In genomic region chr6:44251576-44252524, GRCh38 we compare ENCODE assay signal across 15 cellular contexts. TPM values are rescaled to one million over a fixed set of nuclear protein-coding genes. Genes with fewer than 3 reads are reported as not detected.
DNase-seq lines count a peak whose midpoint lies in the region; ATAC-seq and TF ChIP-seq lines count a peak whose summit lies in the region.
"Had no signal": no experiment of that assay in that cellular context is flagged by ENCODE, and none has a peak within 500 bp of the region (broad histone marks: within the 10 kb centered on the region; RNA-seq: fewer than 3 reads in every experiment).

No MANE protein-coding gene starts in this region.

- ATAC-seq in GM18505 (IDR thresholded peaks at IDR 0.05; ENCODE audit: unreplicated experiment) = no peak
- ATAC-seq in activated CD8-positive, alpha-beta T cell treated with anti-CD3 and anti-CD28 coated beads, Interleukin-2, amount 10 ng/mL, durations not matched to agents 7 days and 5 days = no peak
- ATAC-seq in naive thymus-derived CD8-positive, alpha-beta T cell = no peak
- no peak for ATAC-seq in GM19023 (IDR thresholded peaks at IDR 0.05; ENCODE audit: unreplicated experiment)
- no peak for ATAC-seq in effector memory CD8-positive, alpha-beta T cell (replicated peaks)
- ATAC-seq: esophagus mucosa, left ventricle myocardium superior had no signal

- CTCF ChIA-PET in CD4-positive, alpha-beta memory T cell (lab: Charles Lee; ENCODE audit: partially characterized antibody) = interaction anchor here (1.0 to 8.8 kb wide), 8 partner anchors 10 to 81 kb away, joined by 3 to 82 read pairs (median 4); partner anchors contain the start of genes NFKBIE and TMEM151B
- CTCF ChIA-PET in activated CD8-positive, alpha-beta T cell treated with anti-CD3 and anti-CD28 coated beads, Interleukin-2, amount 10 ng/mL, durations not matched to agents 7 days and 5 days (lab: Charles Lee) = interaction anchor here (1.0 to 5.8 kb wide), 4 partner anchors 7 to 155 kb away, joined by 3 to 75 read pairs (median 5); partner anchors contain the start of genes HSP90AB1 and SLC29A1

- H3K27me3 Mint-ChIP-seq in CD4-positive, alpha-beta memory T cell = peaks cover under 1 to 3% of the 10 kb centered on the region in 2 donors
- no peaks in the 10 kb centered on the region for H3K27me3 Mint-ChIP-seq in activated CD8-positive, alpha-beta T cell treated with anti-CD3 and anti-CD28 coated beads, Interleukin-2, amount 10 ng/mL, durations not matched to agents 7 days and 5 days (ENCODE audit: low read depth)
- peaks cover 0 to 2% (median 0%) of the 10 kb centered on the region in 5 donors for H3K27me3 Mint-ChIP-seq in naive thymus-derived CD8-positive, alpha-beta T cell
- no peaks in the 10 kb centered on the region for H3K27me3 Mint-ChIP-seq in osteocyte (ENCODE audit: unreplicated experiment)
- no peaks in the 10 kb centered on the region for H3K27me3 Mint-ChIP-seq in effector memory CD8-positive, alpha-beta T cell
- H3K27me3 Mint-ChIP-seq: central memory CD8-positive, alpha-beta T cell had no signal

- DNase-seq in CD4-positive, alpha-beta memory T cell = no peak
- no peak for DNase-seq in activated CD8-positive, alpha-beta T cell treated with anti-CD3 and anti-CD28 coated beads, Interleukin-2, amount 10 ng/mL, durations not matched to agents 7 days and 5 days
- DNase-seq in naive thymus-derived CD8-positive, alpha-beta T cell = no peak
- DNase-seq in osteocyte (ENCODE audit: extremely low spot score, unreplicated experiment) (no peak), ureter (ENCODE audit: low spot score) (no peak)
- no peak for DNase-seq in effector memory CD8-positive, alpha-beta T cell
- DNase-seq: hippocampal formation, left ventricle myocardium superior, NCI-H1105, NCI-H226, transverse colon had no signal

- no peaks in the 10 kb centered on the region for H3K27me3 ChIP-seq in CD4-positive, alpha-beta memory T cell (ENCODE audit: insufficient read depth, low read length)
- H3K27me3 ChIP-seq: transverse colon had no signal

- TF ChIP-seq CTCF in osteocyte (IDR thresholded peaks at IDR 0.05) = no peak

- H3K4me1 ChIP-seq in CD4-positive, alpha-beta memory T cell (ENCODE audit: insufficient read depth, low read length) = peaks cover 45% of the 10 kb centered on the region

- POLR2A ChIA-PET in CD4-positive, alpha-beta memory T cell (lab: Charles Lee; ENCODE audit: partially characterized antibody) = interaction anchor here (0.9 to 3.6 kb wide), 3 partner anchors 10 to 28 kb away, joined by 3 to 11 read pairs (median 9); partner anchors contain the start of gene SLC29A1
- POLR2A ChIA-PET in activated CD8-positive, alpha-beta T cell treated with anti-CD3 and anti-CD28 coated beads, Interleukin-2, amount 10 ng/mL, durations not matched to agents 7 days and 5 days (lab: Charles Lee) = interaction anchor here (0.6 to 1.3 kb wide), 3 partner anchors 10 to 137 kb away, joined by 3 to 4 read pairs (median 3); no protein-coding TSS in a partner anchor
- POLR2A ChIA-PET in naive thymus-derived CD8-positive, alpha-beta T cell (lab: Charles Lee) = interaction anchor here (1.4 kb wide), 1 partner anchor 10 kb away, joined by 3 read pairs; no protein-coding TSS in a partner anchor

- H3K36me3 Mint-ChIP-seq in CD4-positive, alpha-beta memory T cell = peaks cover 50 to 91% of the 10 kb centered on the region in 2 donors
- H3K36me3 Mint-ChIP-seq in activated CD8-positive, alpha-beta T cell treated with anti-CD3 and anti-CD28 coated beads, Interleukin-2, amount 10 ng/mL, durations not matched to agents 7 days and 5 days (ENCODE audit: low read depth) = peaks cover 87% of the 10 kb centered on the region
- H3K36me3 Mint-ChIP-seq in naive thymus-derived CD8-positive, alpha-beta T cell = peaks cover 11 to 83% (median 37%) of the 10 kb centered on the region in 3 donors
- peaks cover 62% of the 10 kb centered on the region for H3K36me3 Mint-ChIP-seq in osteocyte (ENCODE audit: unreplicated experiment)
- H3K36me3 Mint-ChIP-seq in effector memory CD8-positive, alpha-beta T cell (ENCODE audit: insufficient read depth) = peaks cover 100% of the 10 kb centered on the region

- no peaks in the 10 kb centered on the region for H3K9me3 ChIP-seq in CD4-positive, alpha-beta memory T cell (ENCODE audit: control insufficient read depth in 1 of 2, low read length in 2 of 2)
- H3K9me3 ChIP-seq: transverse colon had no signal

- no peak overlapping the region for H3K4me3 ChIP-seq in CD4-positive, alpha-beta memory T cell (ENCODE audit: low read length in 2 of 2)
- H3K4me3 ChIP-seq: transverse colon had no signal

- no peak overlapping the region for H3K27ac ChIP-seq in CD4-positive, alpha-beta memory T cell (ENCODE audit: low read depth, low read length)
- H3K27ac ChIP-seq: transverse colon had no signal

- peaks cover 63% of the 10 kb centered on the region for H3K36me3 ChIP-seq in CD4-positive, alpha-beta memory T cell (ENCODE audit: insufficient read depth, low read length)

- intact Hi-C loops in CD4-positive, alpha-beta memory T cell (cut with micrococcal nuclease) = no loop called here

- peaks cover 0 to 11% (median 0%) of the 10 kb centered on the region in 8 donors for H3K9me3 Mint-ChIP-seq in CD4-positive, alpha-beta memory T cell
- H3K9me3 Mint-ChIP-seq in activated CD8-positive, alpha-beta T cell treated with anti-CD3 and anti-CD28 coated beads, Interleukin-2, amount 10 ng/mL, durations not matched to agents 7 days and 5 days (ENCODE audit: insufficient read depth) = no peaks in the 10 kb centered on the region
- peaks cover 0 to 2% (median 0%) of the 10 kb centered on the region in 9 donors for H3K9me3 Mint-ChIP-seq in naive thymus-derived CD8-positive, alpha-beta T cell
- H3K9me3 Mint-ChIP-seq in osteocyte (ENCODE audit: unreplicated experiment) = no peaks in the 10 kb centered on the region
- H3K9me3 Mint-ChIP-seq in effector memory CD8-positive, alpha-beta T cell = no peaks in the 10 kb centered on the region
- H3K9me3 Mint-ChIP-seq: central memory CD8-positive, alpha-beta T cell had no signal

- peak overlapping the region in 2 of 8 donors; percentile 13 to 55 for H3K4me3 Mint-ChIP-seq in CD4-positive, alpha-beta memory T cell
- H3K4me3 Mint-ChIP-seq in activated CD8-positive, alpha-beta T cell treated with anti-CD3 and anti-CD28 coated beads, Interleukin-2, amount 10 ng/mL, durations not matched to agents 7 days and 5 days = no peak overlapping the region
- H3K4me3 Mint-ChIP-seq in naive thymus-derived CD8-positive, alpha-beta T cell = peak overlapping the region in 5 of 10 donors; percentile 5 to 48 (median 15)
- H3K4me3 Mint-ChIP-seq in osteocyte (ENCODE audit: unreplicated experiment) = no peak overlapping the region
- H3K4me3 Mint-ChIP-seq in effector memory CD8-positive, alpha-beta T cell = peak overlapping the region in 1 of 2 donors; percentile 5
- H3K4me3 Mint-ChIP-seq: central memory CD8-positive, alpha-beta T cell had no signal

- peak overlapping the region in 4 of 7 donors; percentile 82 to 99 (median 84) for H3K27ac Mint-ChIP-seq in CD4-positive, alpha-beta memory T cell
- peak overlapping the region; percentile 13 for H3K27ac Mint-ChIP-seq in activated CD8-positive, alpha-beta T cell treated with anti-CD3 and anti-CD28 coated beads, Interleukin-2, amount 10 ng/mL, durations not matched to agents 7 days and 5 days
- peak overlapping the region in 7 of 10 donors; percentile 4 to 99 (median 37) for H3K27ac Mint-ChIP-seq in naive thymus-derived CD8-positive, alpha-beta T cell
- H3K27ac Mint-ChIP-seq in osteocyte (ENCODE audit: unreplicated experiment) = no peak overlapping the region
- peak overlapping the region in 1 of 2 donors; percentile 83 for H3K27ac Mint-ChIP-seq in effector memory CD8-positive, alpha-beta T cell

- TF ChIP-seq POLR2A in GM18505 (IDR thresholded peaks at IDR 0.05; ENCODE audit: borderline replicate concordance, extremely low read depth, insufficient read depth, insufficient read length) = peak; percentile 26

- H3K4me1 Mint-ChIP-seq in CD4-positive, alpha-beta memory T cell = peaks cover 45 to 93% (median 60%) of the 10 kb centered on the region in 4 donors
- H3K4me1 Mint-ChIP-seq in activated CD8-positive, alpha-beta T cell treated with anti-CD3 and anti-CD28 coated beads, Interleukin-2, amount 10 ng/mL, durations not matched to agents 7 days and 5 days (ENCODE audit: low read depth) = peaks cover 75% of the 10 kb centered on the region
- H3K4me1 Mint-ChIP-seq in naive thymus-derived CD8-positive, alpha-beta T cell = peaks cover 55 to 90% (median 82%) of the 10 kb centered on the region in 4 donors
- H3K4me1 Mint-ChIP-seq in osteocyte (ENCODE audit: unreplicated experiment) = peaks cover 61% of the 10 kb centered on the region
- peaks cover 66 to 74% of the 10 kb centered on the region in 2 donors for H3K4me1 Mint-ChIP-seq in effector memory CD8-positive, alpha-beta T cell (ENCODE audit: low read depth in 2 of 2)

RNA-seq across cellular contexts. Expression of gene HSP90AB1, which starts 4.9 kb away (rescaled TPM):
- 100 to 1,000 TPM; 303 to 324 TPM for total RNA-seq in CD4-positive, alpha-beta memory T cell
- polyA plus RNA-seq in CD4-positive, alpha-beta memory T cell = 100 to 1,000 TPM; 384 to 432 TPM
- total RNA-seq in activated CD8-positive, alpha-beta T cell treated with anti-CD3 and anti-CD28 coated beads, Interleukin-2, amount 10 ng/mL, durations not matched to agents 7 days and 5 days = 100 to 1,000 TPM; 741 to 755 TPM
- total RNA-seq in naive thymus-derived CD8-positive, alpha-beta T cell = 100 to 1,000 TPM; 480 to 502 TPM
- polyA plus RNA-seq in naive thymus-derived CD8-positive, alpha-beta T cell = 100 to 1,000 TPM; 420 to 607 (median 518) TPM
- total RNA-seq in osteocyte = 509 and 527 TPM in 2 replicates
- 936 TPM for total RNA-seq in ureter

RNA-seq across cellular contexts. Expression of gene SLC35B2, which starts 5.5 kb away (rescaled TPM):
- 10 to 100 TPM; 20.7 to 20.9 TPM for total RNA-seq in CD4-positive, alpha-beta memory T cell
- 10 to 100 TPM; 41.6 to 65.3 TPM for polyA plus RNA-seq in CD4-positive, alpha-beta memory T cell
- 10 to 100 TPM; 31.6 to 32.8 TPM for total RNA-seq in activated CD8-positive, alpha-beta T cell treated with anti-CD3 and anti-CD28 coated beads, Interleukin-2, amount 10 ng/mL, durations not matched to agents 7 days and 5 days
- total RNA-seq in naive thymus-derived CD8-positive, alpha-beta T cell = 10 to 100 TPM; 18.0 to 18.3 TPM
- polyA plus RNA-seq in naive thymus-derived CD8-positive, alpha-beta T cell = 10 to 100 TPM; 31.9 to 40.1 (median 39.0) TPM
- total RNA-seq in osteocyte (77.0 and 88.4 TPM in 2 replicates), ureter (33.6 TPM)

RNA-seq across cellular contexts. Expression of gene NFKBIE, which starts 13.5 kb away (rescaled TPM):
- 10 to 100 TPM; 12.7 to 15.0 TPM for total RNA-seq in CD4-positive, alpha-beta memory T cell
- polyA plus RNA-seq in CD4-positive, alpha-beta memory T cell = 1 to 10 TPM; 8.0 to 8.3 TPM
- 10 to 100 TPM; 14.1 to 16.9 TPM for total RNA-seq in activated CD8-positive, alpha-beta T cell treated with anti-CD3 and anti-CD28 coated beads, Interleukin-2, amount 10 ng/mL, durations not matched to agents 7 days and 5 days
- 10 to 100 TPM; 11.4 to 14.4 TPM for total RNA-seq in naive thymus-derived CD8-positive, alpha-beta T cell
- polyA plus RNA-seq in naive thymus-derived CD8-positive, alpha-beta T cell = 1 to 10 TPM; 2.7 to 4.1 (median 3.6) TPM
- 11.1 and 13.1 TPM in 2 replicates for total RNA-seq in osteocyte
- 8.0 TPM for total RNA-seq in ureter

RNA-seq across cellular contexts. Expression of gene TMEM151B, which starts 18.4 kb away (rescaled TPM):
- total RNA-seq in CD4-positive, alpha-beta memory T cell = not detected
- polyA plus RNA-seq in CD4-positive, alpha-beta memory T cell = not detected
- not detected for total RNA-seq in activated CD8-positive, alpha-beta T cell treated with anti-CD3 and anti-CD28 coated beads, Interleukin-2, amount 10 ng/mL, durations not matched to agents 7 days and 5 days
- total RNA-seq in naive thymus-derived CD8-positive, alpha-beta T cell = not detected
- not detected for polyA plus RNA-seq in naive thymus-derived CD8-positive, alpha-beta T cell
- total RNA-seq in osteocyte = 0.08 TPM in 1 of 2 replicates, not detected in the other
- not detected for total RNA-seq in ureter
- total RNA-seq: esophagus mucosa, left ventricle myocardium superior had no signal

RNA-seq across cellular contexts. Expression of gene SLC29A1, which starts 28.5 kb away (rescaled TPM):
- total RNA-seq in CD4-positive, alpha-beta memory T cell = 1 to 10 TPM; 2.1 to 3.1 TPM
- 1 to 10 TPM; 3.4 to 3.7 TPM for polyA plus RNA-seq in CD4-positive, alpha-beta memory T cell
- 10 to 100 TPM; 49.2 to 53.4 TPM for total RNA-seq in activated CD8-positive, alpha-beta T cell treated with anti-CD3 and anti-CD28 coated beads, Interleukin-2, amount 10 ng/mL, durations not matched to agents 7 days and 5 days
- 1 to 10 TPM; 1.3 to 2.3 TPM for total RNA-seq in naive thymus-derived CD8-positive, alpha-beta T cell
- 1 to 10 TPM; 2.0 to 2.6 (median 2.5) TPM for polyA plus RNA-seq in naive thymus-derived CD8-positive, alpha-beta T cell
- total RNA-seq in osteocyte = 130 and 135 TPM in 2 replicates
- 58.1 TPM for total RNA-seq in ureter
